8 cellular contexts compared by ENCODE assay signal in the genomic region with DNA sequence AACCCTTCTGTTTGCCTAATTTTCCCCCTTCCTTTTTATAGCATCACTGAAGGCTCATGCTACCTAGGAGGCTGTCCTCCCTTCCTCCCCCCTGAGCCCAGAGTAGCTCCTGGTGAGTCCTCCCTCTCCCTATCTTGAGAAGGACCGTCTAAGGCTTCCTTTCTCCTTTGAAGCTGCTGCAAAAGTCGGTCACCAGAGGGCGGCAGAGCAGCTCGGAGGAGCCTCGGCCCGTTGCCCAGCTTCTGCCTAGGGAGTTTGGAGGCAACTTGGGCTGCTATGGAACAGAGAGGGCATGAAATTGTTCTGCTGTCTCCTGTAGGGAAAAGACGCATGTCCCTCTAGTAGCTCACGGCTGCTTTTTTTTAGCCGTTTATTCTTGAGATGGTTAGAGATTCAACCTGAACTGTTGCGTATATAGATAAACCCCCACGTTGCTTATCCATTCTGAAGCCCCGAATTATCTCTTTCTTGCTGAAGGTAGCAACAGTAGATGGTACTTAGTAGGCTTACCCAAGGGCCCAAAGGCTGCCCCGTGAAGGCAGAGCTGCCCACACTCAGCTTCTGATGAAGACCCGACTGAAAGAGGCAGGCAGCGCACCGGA. TPM values are rescaled to one million over a fixed set of nuclear protein-coding genes. Genes with fewer than 3 reads are reported as not detected.
A peak's percentile ranks its signal among the peaks of the same experiment; 100 is the strongest.
DNase-seq lines count a peak whose midpoint lies in the region; ATAC-seq, FAIRE-seq and TF ChIP-seq lines count a peak whose summit lies in the region.

No MANE protein-coding gene starts in this region.

- DNase-seq in GF-D8 (lab: John Stamatoyannopoulos, UW), result peak; percentile 30
- DNase-seq in MV-4-11 (lab: John Stamatoyannopoulos, UW), result peak; percentile 76
- DNase-seq in T-helper 22 cell (ENCODE audit: low read depth), result peak; percentile 15
- peak; percentile 36 for DNase-seq in astrocyte (ENCODE audit: low read depth)
- peak; percentile 82 for DNase-seq in hepatic stellate cell (ENCODE audit: low spot score)
- DNase-seq in small intestine, result peak; percentile 75

- H3K27ac ChIP-seq in astrocyte (ENCODE audit: low read depth, low read length) (no peak overlapping the region), small intestine (ENCODE audit: low read depth in 1 of 2, low read length in 1 of 2) (no peak overlapping the region)

- H2AFZ ChIP-seq in astrocyte (ENCODE audit: low read depth, low read length), result no peak overlapping the region

- H3K9me3 ChIP-seq in astrocyte (ENCODE audit: insufficient read depth, low read depth, low read length), result no peaks in the 10 kb centered on the region
- no peaks in the 10 kb centered on the region for H3K9me3 ChIP-seq in small intestine (ENCODE audit: control insufficient read depth, low read depth)

- no peaks in the 10 kb centered on the region for H3K9me3 Mint-ChIP-seq in astrocyte (ENCODE audit: unreplicated experiment)

- peaks cover 15% of the 10 kb centered on the region for H3K4me1 Mint-ChIP-seq in astrocyte (ENCODE audit: low read depth, unreplicated experiment)

- ATAC-seq in GM18498 (IDR thresholded peaks at IDR 0.05; ENCODE audit: unreplicated experiment) (no peak), HG03439 (IDR thresholded peaks at IDR 0.05; ENCODE audit: unreplicated experiment) (no peak)

- H3K4me3 ChIP-seq in astrocyte (ENCODE audit: insufficient read depth, low read depth, low read length) (no peak overlapping the region), small intestine (ENCODE audit: low read depth in 1 of 2, low read length in 2 of 2) (no peak overlapping the region)

- H3K27me3 Mint-ChIP-seq in astrocyte (ENCODE audit: low read depth, unreplicated experiment), result no peaks in the 10 kb centered on the region

- H3K4me3 Mint-ChIP-seq in astrocyte (ENCODE audit: unreplicated experiment), result no peak overlapping the region

- no peak overlapping the region for H3K4me2 ChIP-seq in astrocyte (ENCODE audit: low read length)

- 33 to 42% (median 35%) methylated on average over 16 of the region's 16 CpGs for WGBS in small intestine, 3 donors

- H4K20me1 ChIP-seq in astrocyte (ENCODE audit: insufficient read depth, low read length), result peaks cover 51% of the 10 kb centered on the region

- peak; percentile 70 for TF ChIP-seq CTCF in astrocyte (IDR thresholded peaks at IDR 0.05; ENCODE audit: insufficient read depth, low read depth, low read length)

- H3K36me3 ChIP-seq in astrocyte (ENCODE audit: insufficient read depth, low read length), result peaks cover 9% of the 10 kb centered on the region
- H3K36me3 ChIP-seq in small intestine (ENCODE audit: control insufficient read depth in 2 of 2, insufficient read depth in 2 of 2, low read length in 2 of 2), result no peaks in the 10 kb centered on the region

- peaks cover 10% of the 10 kb centered on the region for H3K4me1 ChIP-seq in astrocyte (ENCODE audit: insufficient read depth, low read length)
- H3K4me1 ChIP-seq in small intestine (ENCODE audit: control insufficient read depth in 2 of 2, insufficient read depth in 1 of 2, low read depth in 1 of 2, low read length in 1 of 2), result peaks cover 0 to 6% of the 10 kb centered on the region in 2 donors

- H3K27me3 ChIP-seq in astrocyte (ENCODE audit: insufficient read depth, low read length), result no peaks in the 10 kb centered on the region
- no peaks in the 10 kb centered on the region for H3K27me3 ChIP-seq in small intestine (ENCODE audit: control insufficient read depth in 2 of 2, insufficient read depth in 2 of 2, low read length in 2 of 2)

- no peak overlapping the region for H3K9ac ChIP-seq in astrocyte (ENCODE audit: low read length)

- H3K27ac Mint-ChIP-seq in astrocyte (ENCODE audit: unreplicated experiment), result no peak overlapping the region

- H3K79me2 ChIP-seq in astrocyte (ENCODE audit: insufficient read depth, low read length), result no peaks in the 10 kb centered on the region

- peaks cover 17% of the 10 kb centered on the region for H3K36me3 Mint-ChIP-seq in astrocyte (ENCODE audit: low read depth, unreplicated experiment)

- FAIRE-seq in astrocyte (lab: Jason Lieb, UNC) (no peak), small intestine (lab: Jason Lieb, UNC) (no peak)

RNA-seq across cellular contexts. Expression of a gene that starts 5.7 kb away (rescaled TPM):
- total RNA-seq in astrocyte, result 110 TPM in 2 replicates
- 1 to 10 TPM in 2 of 3 donors, under 1 TPM in 1; 0.67 to 3.6 (median 1.1) TPM for polyA plus RNA-seq in small intestine

RNA-seq across cellular contexts. Expression of a gene that starts 40.3 kb away (rescaled TPM):
- total RNA-seq in astrocyte, result 9.2 and 9.8 TPM in 2 replicates
- 10 to 100 TPM in 1 of 3 donors, 1 to 10 TPM in 2; 3.5 to 15.7 (median 4.2) TPM for polyA plus RNA-seq in small intestine

RNA-seq across cellular contexts. Expression of a gene that starts 56.2 kb away (rescaled TPM):
- total RNA-seq in astrocyte, result 52.8 and 56.6 TPM in 2 replicates
- 10 to 100 TPM; 35.6 to 55.9 (median 41.9) TPM for polyA plus RNA-seq in small intestine

Comparison
In these comparisons a context has a peak if more than half of its experiments do, and no peak if none do; other contexts are left out.
1. DNase-seq: peak in every context shown above with its lines; median percentile 82 in hepatic stellate cell; 76 in MV-4-11; 75 in small intestine; 36 in astrocyte; 30 in GF-D8; 15 in T-helper 22 cell.